In the genomic region with DNA sequence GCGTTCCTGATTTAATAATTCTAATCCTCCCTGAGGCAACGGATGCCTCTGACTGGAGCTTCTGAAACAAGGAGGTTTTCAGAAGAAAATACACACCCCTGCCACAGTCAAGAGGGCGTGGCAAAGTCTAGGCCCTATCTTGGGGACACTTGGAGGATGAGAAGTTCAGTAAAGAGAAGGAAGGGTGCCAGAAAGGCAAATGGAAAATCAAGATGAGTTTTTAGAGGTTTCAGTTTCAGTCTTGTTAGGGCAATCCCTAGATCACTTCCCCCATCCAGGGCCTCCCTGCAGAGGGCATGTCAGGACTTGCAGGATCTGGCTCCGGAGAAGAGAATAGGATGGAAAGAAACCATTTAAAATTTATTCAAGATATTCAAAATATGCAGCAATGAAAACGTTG, we compare ENCODE assay signal across 8 cellular contexts. TPM values are rescaled to one million over a fixed set of nuclear protein-coding genes. Genes with fewer than 3 reads are reported as not detected.
DNase-seq lines count a peak whose midpoint lies in the region; ATAC-seq and TF ChIP-seq lines count a peak whose summit lies in the region.

No MANE protein-coding gene starts in this region.

- H3K4me3 Mint-ChIP-seq in activated naive CD4-positive, alpha-beta T cell treated with anti-CD3 and anti-CD28 coated beads for 36 hours, result no peak overlapping the region
- H3K4me3 Mint-ChIP-seq in WTC11, result peak overlapping the region; percentile 28
- no peak overlapping the region for H3K4me3 Mint-ChIP-seq in activated T-helper 2 cell treated with anti-CD3 and anti-CD28 coated beads, Interferon-gamma antibody, Interleukin-2, Interleukin-4, amounts not matched to agents 10 μg/mL and 5 μg/mL and 100 μg/mL, durations not matched to agents 14 hours and 24 hours and 36 hours (ENCODE audit: low read depth)

- no peaks in the 10 kb centered on the region for H3K27me3 Mint-ChIP-seq in activated naive CD4-positive, alpha-beta T cell treated with anti-CD3 and anti-CD28 coated beads for 36 hours (ENCODE audit: low read depth)
- H3K27me3 Mint-ChIP-seq in WTC11 (ENCODE audit: low read depth), result no peaks in the 10 kb centered on the region
- H3K27me3 Mint-ChIP-seq in activated T-helper 2 cell treated with anti-CD3 and anti-CD28 coated beads, Interferon-gamma antibody, Interleukin-2, Interleukin-4, amounts not matched to agents 10 μg/mL and 5 μg/mL and 100 μg/mL, durations not matched to agents 14 hours and 24 hours and 36 hours (ENCODE audit: low read depth), result no peaks in the 10 kb centered on the region

- H3K9ac ChIP-seq in skeletal muscle tissue (ENCODE audit: low read depth in 1 of 3, low read length in 3 of 3), result no peak overlapping the region

- H3K27ac ChIP-seq in right cardiac atrium (ENCODE audit: low read length) (peak overlapping the region; percentile 80), skeletal muscle tissue (ENCODE audit: low read depth, low read length) (peak overlapping the region; percentile 31)

- peaks cover 6% of the 10 kb centered on the region for H3K4me1 ChIP-seq in right cardiac atrium (ENCODE audit: control insufficient read depth, insufficient read depth, low read length)
- peaks cover 0 to 7% (median 4%) of the 10 kb centered on the region in 3 donors for H3K4me1 ChIP-seq in skeletal muscle tissue (ENCODE audit: control insufficient read depth in 3 of 3, insufficient read depth in 3 of 3, low read length in 3 of 3)

- 25% methylated on average over 5 of the region's 5 CpGs for WGBS in right cardiac atrium

- no peak for TF ChIP-seq CTCF in WTC11 (IDR thresholded peaks at IDR 0.05)

- H3K4me3 ChIP-seq in right cardiac atrium (ENCODE audit: low read length) (peak overlapping the region; percentile 27), skeletal muscle tissue (ENCODE audit: low read length in 3 of 3) (peak overlapping the region in 1 of 3 donors; percentile 49)

- H3K27me3 ChIP-seq in right cardiac atrium (ENCODE audit: control insufficient read depth, insufficient read depth) (no peaks in the 10 kb centered on the region), skeletal muscle tissue (ENCODE audit: control insufficient read depth in 3 of 3, insufficient read depth in 3 of 3, low read length in 3 of 3) (no peaks in the 10 kb centered on the region)

- CTCF ChIA-PET in activated naive CD4-positive, alpha-beta T cell treated with anti-CD3 and anti-CD28 coated beads for 36 hours (lab: Charles Lee), result interaction anchor here (0.6 kb wide), 2 partner anchors 11 to 483 kb away, joined by 3 read pairs; no protein-coding TSS in a partner anchor
- CTCF ChIA-PET in WTC11 (lab: Charles Lee), result no interaction called here

- DNase-seq in activated naive CD4-positive, alpha-beta T cell treated with anti-CD3 and anti-CD28 coated beads for 36 hours, result peak; percentile 28
- no peak for DNase-seq in activated naive CD4-positive, alpha-beta T cell treated with Interleukin-2 at 50 U/mL for 16 hours
- DNase-seq in M059J (ENCODE audit: low read depth), result peak; percentile 94
- peak; percentile 41 for DNase-seq in WTC11 (ENCODE audit: low spot score)
- DNase-seq in right cardiac atrium, result peak; percentile 52 to 70 (median 61)
- DNase-seq in activated T-helper 2 cell treated with anti-CD3 and anti-CD28 coated beads, Interferon-gamma antibody, Interleukin-2, Interleukin-4, amounts not matched to agents 10 μg/mL and 5 μg/mL and 100 μg/mL, durations not matched to agents 14 hours and 24 hours and 36 hours (ENCODE audit: low spot score), result no peak

- intact Hi-C loops in activated naive CD4-positive, alpha-beta T cell treated with anti-CD3 and anti-CD28 coated beads for 36 hours (cut with micrococcal nuclease), result loop anchor here (1.0 kb wide), 1 partner anchor 12 kb away; no protein-coding TSS in a partner anchor
- intact Hi-C loops in right cardiac atrium (cut with DNase I), result no loop called here
- intact Hi-C loops in activated T-helper 2 cell treated with anti-CD3 and anti-CD28 coated beads, Interferon-gamma antibody, Interleukin-2, Interleukin-4, amounts not matched to agents 10 μg/mL and 5 μg/mL and 100 μg/mL, durations not matched to agents 14 hours and 24 hours and 36 hours (cut with micrococcal nuclease), result no loop called here

- H3K9me3 Mint-ChIP-seq in activated naive CD4-positive, alpha-beta T cell treated with anti-CD3 and anti-CD28 coated beads for 36 hours, result no peaks in the 10 kb centered on the region
- H3K9me3 Mint-ChIP-seq in WTC11, result peaks cover 9% of the 10 kb centered on the region
- no peaks in the 10 kb centered on the region for H3K9me3 Mint-ChIP-seq in activated T-helper 2 cell treated with anti-CD3 and anti-CD28 coated beads, Interferon-gamma antibody, Interleukin-2, Interleukin-4, amounts not matched to agents 10 μg/mL and 5 μg/mL and 100 μg/mL, durations not matched to agents 14 hours and 24 hours and 36 hours

- peaks cover 4% of the 10 kb centered on the region for H3K4me1 Mint-ChIP-seq in activated naive CD4-positive, alpha-beta T cell treated with anti-CD3 and anti-CD28 coated beads for 36 hours (ENCODE audit: low read depth)
- peaks cover 49% of the 10 kb centered on the region for H3K4me1 Mint-ChIP-seq in WTC11
- peaks cover 5% of the 10 kb centered on the region for H3K4me1 Mint-ChIP-seq in activated T-helper 2 cell treated with anti-CD3 and anti-CD28 coated beads, Interferon-gamma antibody, Interleukin-2, Interleukin-4, amounts not matched to agents 10 μg/mL and 5 μg/mL and 100 μg/mL, durations not matched to agents 14 hours and 24 hours and 36 hours (ENCODE audit: low read depth)

- no peaks in the 10 kb centered on the region for H3K9me3 ChIP-seq in right cardiac atrium (ENCODE audit: control insufficient read depth, low read length)
- no peaks in the 10 kb centered on the region for H3K9me3 ChIP-seq in skeletal muscle tissue (ENCODE audit: control insufficient read depth in 3 of 3, low read length in 3 of 3)

- ATAC-seq in WTC11 (peak; percentile 55), right cardiac atrium (peak; percentile 94 to 96), HG03159 (IDR thresholded peaks at IDR 0.05; ENCODE audit: unreplicated experiment) (no peak)

- no peaks in the 10 kb centered on the region for H3K36me3 Mint-ChIP-seq in activated naive CD4-positive, alpha-beta T cell treated with anti-CD3 and anti-CD28 coated beads for 36 hours (ENCODE audit: low read depth)
- peaks cover 15% of the 10 kb centered on the region for H3K36me3 Mint-ChIP-seq in WTC11
- no peaks in the 10 kb centered on the region for H3K36me3 Mint-ChIP-seq in activated T-helper 2 cell treated with anti-CD3 and anti-CD28 coated beads, Interferon-gamma antibody, Interleukin-2, Interleukin-4, amounts not matched to agents 10 μg/mL and 5 μg/mL and 100 μg/mL, durations not matched to agents 14 hours and 24 hours and 36 hours (ENCODE audit: low read depth)

- H3K27ac Mint-ChIP-seq in activated naive CD4-positive, alpha-beta T cell treated with anti-CD3 and anti-CD28 coated beads for 36 hours, result peak overlapping the region; percentile 41
- peak overlapping the region; percentile 99 for H3K27ac Mint-ChIP-seq in WTC11
- H3K27ac Mint-ChIP-seq in activated T-helper 2 cell treated with anti-CD3 and anti-CD28 coated beads, Interferon-gamma antibody, Interleukin-2, Interleukin-4, amounts not matched to agents 10 μg/mL and 5 μg/mL and 100 μg/mL, durations not matched to agents 14 hours and 24 hours and 36 hours, result no peak overlapping the region

- no peaks in the 10 kb centered on the region for H3K36me3 ChIP-seq in skeletal muscle tissue (ENCODE audit: control insufficient read depth in 3 of 3, insufficient read depth in 3 of 3, low read length in 3 of 3)

- POLR2A ChIA-PET in WTC11 (lab: Charles Lee), result interaction anchor here (0.5 to 2.9 kb wide), 4 partner anchors 9 to 82 kb away, joined by 3 to 43 read pairs (median 16); a partner anchor contains a TSS

TF ChIP-seq in WTC11, 78 proteins besides CTCF, POLR2A, EP300 and RAD21:
- TF ChIP-seq HMGA2 (CRISPR knock-in tag; IDR thresholded peaks at IDR 0.05), result no peak
- no peak for TF ChIP-seq FOXP1 (CRISPR knock-in tag; IDR thresholded peaks at IDR 0.05; ENCODE audit: borderline replicate concordance)
- no peak for TF ChIP-seq GRHL2 (CRISPR knock-in tag; IDR thresholded peaks at IDR 0.05; ENCODE audit: insufficient replicate concordance, severe bottlenecking)
- no peak for TF ChIP-seq SMAD4 (CRISPR knock-in tag; IDR thresholded peaks at IDR 0.05)
- TF ChIP-seq TP53 (CRISPR knock-in tag; IDR thresholded peaks at IDR 0.05), result peak; percentile 98

RNA-seq across cellular contexts. Expression of a gene that starts 28.5 kb away (rescaled TPM):
- 1 to 10 TPM in 1 of 2 experiments, under 1 TPM in 1; 0.79 to 1.2 TPM for total RNA-seq in activated naive CD4-positive, alpha-beta T cell treated with anti-CD3 and anti-CD28 coated beads for 36 hours
- 20.7 and 25.5 TPM in 2 replicates for total RNA-seq in M059J (2014; rRNA removed; shearing (Covaris generic))
- total RNA-seq in WTC11 (2021), result 115 to 134 TPM (median 127 TPM) in 3 replicates
- 10 to 100 TPM in 1 of 4 donors, 1 to 10 TPM in 3; 6.7 to 10.6 (median 8.3) TPM for total RNA-seq in right cardiac atrium
- 3.5 TPM for polyA plus RNA-seq in right cardiac atrium
- 8.4 TPM for total RNA-seq in skeletal muscle tissue
- total RNA-seq in activated T-helper 2 cell treated with anti-CD3 and anti-CD28 coated beads, Interferon-gamma antibody, Interleukin-2, Interleukin-4, amounts not matched to agents 10 μg/mL and 5 μg/mL and 100 μg/mL, durations not matched to agents 14 hours and 24 hours and 36 hours, result 2.3 and 3.0 TPM in 2 replicates

Comparison
In these comparisons a context has a peak if more than half of its experiments do, and no peak if none do; other contexts are left out.
1. DNase-seq: peak in activated naive CD4-positive, alpha-beta T cell treated with anti-CD3 and anti-CD28 coated beads for 36 hours (single experiment), M059J (single experiment), WTC11 (single experiment) and right cardiac atrium (3 of 3); none in activated naive CD4-positive, alpha-beta T cell treated with Interleukin-2 at 50 U/mL for 16 hours (single experiment) and activated T-helper 2 cell treated with anti-CD3 and anti-CD28 coated beads, Interferon-gamma antibody, Interleukin-2, Interleukin-4, amounts not matched to agents 10 μg/mL and 5 μg/mL and 100 μg/mL, durations not matched to agents 14 hours and 24 hours and 36 hours (single experiment).